22 cellular contexts compared by ENCODE assay signal in the genomic region with DNA sequence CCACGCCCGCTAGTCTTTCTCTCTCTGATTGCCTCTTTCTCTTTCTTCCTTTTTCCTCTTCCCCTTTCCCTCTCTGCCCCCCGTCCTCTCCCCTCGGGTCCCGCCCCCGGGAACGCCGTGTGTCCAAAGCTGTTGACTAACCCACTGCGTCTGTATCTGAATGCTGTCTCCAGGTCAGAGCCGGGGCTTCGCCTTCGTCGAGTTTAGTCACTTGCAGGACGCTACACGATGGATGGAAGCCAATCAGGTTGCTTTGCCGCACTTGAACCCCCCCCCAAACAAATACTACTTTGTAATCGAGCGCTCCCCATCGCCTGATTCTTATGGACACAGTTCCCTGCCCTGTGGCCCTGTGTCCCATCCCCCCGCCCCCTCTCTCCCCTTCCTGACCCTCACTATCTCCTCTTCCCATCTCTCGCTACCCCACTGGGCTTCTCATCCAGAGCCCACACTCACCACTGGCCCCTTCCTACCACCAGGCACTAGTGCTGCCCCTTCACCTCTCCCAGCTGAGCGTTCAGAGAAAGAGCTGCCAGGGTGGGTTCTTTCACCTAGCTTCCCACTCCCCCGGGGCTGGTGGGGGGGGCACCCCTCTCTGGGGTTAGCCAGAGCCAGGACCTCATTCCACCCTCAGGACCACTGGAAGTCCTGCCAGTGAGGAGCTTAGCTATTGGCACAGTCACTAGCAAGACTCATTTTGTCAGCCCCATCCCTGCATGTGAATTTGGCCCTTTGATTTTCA.
"Had no signal": no experiment of that assay in that cellular context is flagged by ENCODE, and none has a peak within 500 bp of the region (broad histone marks: within the 10 kb centered on the region; RNA-seq: fewer than 3 reads in every experiment).

No MANE protein-coding gene starts in this region.

- H3K27ac Mint-ChIP-seq: activated CD4-positive, alpha-beta memory T cell treated with anti-CD3 and anti-CD28 coated beads, Interleukin-2, amount 10 ng/mL, durations not matched to agents 7 days and 5 days; activated CD4-positive, alpha-beta T cell treated with anti-CD3 and anti-CD28 coated beads, Interleukin-2, amount 10 ng/mL, durations not matched to agents 7 days and 5 days; activated naive CD8-positive, alpha-beta T cell treated with anti-CD3 and anti-CD28 coated beads, Interleukin-2, amount 10 ng/mL, durations not matched to agents 7 days and 5 days; activated T-cell treated with anti-CD3 and anti-CD28 coated beads, Interleukin-2, amount 50 U/mL, for 72 hours; WTC11 had no signal

- ATAC-seq: activated T-cell treated with anti-CD3 and anti-CD28 coated beads, Interleukin-2, amount 50 U/mL, for 72 hours; foreskin keratinocyte; heart left ventricle; left lung; pancreas; psoas muscle; WTC11 had no signal

- H3K4me1 ChIP-seq: foreskin keratinocyte, left lung, pancreas, psoas muscle, transverse colon had no signal

- H3K27ac ChIP-seq: brain microvascular endothelial cell, esophagus muscularis mucosa, foreskin keratinocyte, heart left ventricle, left lung, pancreas, psoas muscle, testis, transverse colon had no signal

- DNase-seq: activated CD4-positive, alpha-beta memory T cell treated with anti-CD3 and anti-CD28 coated beads, Interleukin-2, amount 10 ng/mL, durations not matched to agents 7 days and 5 days; activated CD4-positive, alpha-beta T cell treated with anti-CD3 and anti-CD28 coated beads for 1 hour; activated CD4-positive, alpha-beta T cell treated with anti-CD3 and anti-CD28 coated beads, Interleukin-2, amount 10 ng/mL, durations not matched to agents 7 days and 5 days; activated naive CD4-positive, alpha-beta T cell treated with anti-CD3 and anti-CD28 coated beads, Interleukin-2, amount 10 ng/mL, durations not matched to agents 7 days and 5 days; activated naive CD8-positive, alpha-beta T cell treated with anti-CD3 and anti-CD28 coated beads, Interleukin-2, amount 10 ng/mL, durations not matched to agents 7 days and 5 days; activated T-cell treated with anti-CD3 and anti-CD28 coated beads, Interleukin-2, amount 50 U/mL, for 72 hours; brain microvascular endothelial cell; caudate nucleus; foreskin keratinocyte; mesendoderm; psoas muscle; stimulated activated naive CD4-positive, alpha-beta T cell treated with Interleukin-2 at 50 U/mL for 16 hours; T-helper 2 cell; testis; transverse colon had no signal

- H3K9me3 ChIP-seq: esophagus muscularis mucosa, heart left ventricle, left lung, pancreas, psoas muscle, testis, transverse colon had no signal

- H3K4me1 Mint-ChIP-seq: activated CD4-positive, alpha-beta memory T cell treated with anti-CD3 and anti-CD28 coated beads, Interleukin-2, amount 10 ng/mL, durations not matched to agents 7 days and 5 days; endodermal cell; WTC11 had no signal

- H3K27me3 Mint-ChIP-seq: activated CD4-positive, alpha-beta memory T cell treated with anti-CD3 and anti-CD28 coated beads, Interleukin-2, amount 10 ng/mL, durations not matched to agents 7 days and 5 days; activated CD4-positive, alpha-beta T cell treated with anti-CD3 and anti-CD28 coated beads, Interleukin-2, amount 10 ng/mL, durations not matched to agents 7 days and 5 days; activated naive CD4-positive, alpha-beta T cell treated with anti-CD3 and anti-CD28 coated beads, Interleukin-2, amount 10 ng/mL, durations not matched to agents 7 days and 5 days; activated naive CD8-positive, alpha-beta T cell treated with anti-CD3 and anti-CD28 coated beads, Interleukin-2, amount 10 ng/mL, durations not matched to agents 7 days and 5 days had no signal

- H3K4me3 Mint-ChIP-seq: activated CD4-positive, alpha-beta memory T cell treated with anti-CD3 and anti-CD28 coated beads, Interleukin-2, amount 10 ng/mL, durations not matched to agents 7 days and 5 days; activated CD4-positive, alpha-beta T cell treated with anti-CD3 and anti-CD28 coated beads, Interleukin-2, amount 10 ng/mL, durations not matched to agents 7 days and 5 days; activated naive CD4-positive, alpha-beta T cell treated with anti-CD3 and anti-CD28 coated beads, Interleukin-2, amount 10 ng/mL, durations not matched to agents 7 days and 5 days; activated naive CD8-positive, alpha-beta T cell treated with anti-CD3 and anti-CD28 coated beads, Interleukin-2, amount 10 ng/mL, durations not matched to agents 7 days and 5 days; activated T-cell treated with anti-CD3 and anti-CD28 coated beads, Interleukin-2, amount 50 U/mL, for 72 hours; endodermal cell; WTC11 had no signal

- H3K9me3 Mint-ChIP-seq: activated CD4-positive, alpha-beta memory T cell treated with anti-CD3 and anti-CD28 coated beads, Interleukin-2, amount 10 ng/mL, durations not matched to agents 7 days and 5 days; activated CD4-positive, alpha-beta T cell treated with anti-CD3 and anti-CD28 coated beads, Interleukin-2, amount 10 ng/mL, durations not matched to agents 7 days and 5 days; activated naive CD4-positive, alpha-beta T cell treated with anti-CD3 and anti-CD28 coated beads, Interleukin-2, amount 10 ng/mL, durations not matched to agents 7 days and 5 days; activated naive CD8-positive, alpha-beta T cell treated with anti-CD3 and anti-CD28 coated beads, Interleukin-2, amount 10 ng/mL, durations not matched to agents 7 days and 5 days; activated T-cell treated with anti-CD3 and anti-CD28 coated beads, Interleukin-2, amount 50 U/mL, for 72 hours; WTC11 had no signal

- H3K27me3 ChIP-seq: brain microvascular endothelial cell, esophagus muscularis mucosa, foreskin keratinocyte, left lung, testis, transverse colon had no signal

- H3K36me3 ChIP-seq: transverse colon had no signal

- H3K4me3 ChIP-seq: esophagus muscularis mucosa, heart left ventricle, left lung, lung, pancreas, psoas muscle, testis, transverse colon had no signal
